ENCODE assay signal across 8 cellular contexts in genomic region chr13:40445557-40445990, GRCh38.
DNase-seq lines count a peak whose midpoint lies in the region; ATAC-seq and TF ChIP-seq lines count a peak whose summit lies in the region.

No MANE protein-coding gene starts in this region.

- no peaks in the 10 kb centered on the region for H3K27me3 Mint-ChIP-seq in activated naive CD4-positive, alpha-beta T cell treated with anti-CD3 and anti-CD28 coated beads for 36 hours (ENCODE audit: low read depth)
- H3K27me3 Mint-ChIP-seq in dendritic cell treated with granulocyte-macrophage colony-stimulating factor and Interleukin-4, amounts not matched to agents 40 ng/mL and 50 ng/mL, for 4 days, result peaks cover 3% of the 10 kb centered on the region
- no peaks in the 10 kb centered on the region for H3K27me3 Mint-ChIP-seq in activated CD4-positive, alpha-beta T cell treated with anti-CD3 and anti-CD28 coated beads, Interleukin-2, amount 10 ng/mL, durations not matched to agents 24 days and 14 days

- peak; percentile 54 for DNase-seq in activated naive CD4-positive, alpha-beta T cell treated with anti-CD3 and anti-CD28 coated beads for 36 hours
- DNase-seq in activated naive CD4-positive, alpha-beta T cell (lab: John Stamatoyannopoulos, UW), result no peak
- DNase-seq in NCI-H1092 (lab: John Stamatoyannopoulos, UW), result peak; percentile 12
- DNase-seq in omental fat pad (ENCODE audit: low spot score), result no peak
- no peak for DNase-seq in activated effector memory CD4-positive, alpha-beta T cell treated with Interleukin-2 at 50 U/mL for 16 hours
- DNase-seq in activated CD4-positive, alpha-beta T cell treated with anti-CD3 and anti-CD28 coated beads, Interleukin-2, amount 10 ng/mL, durations not matched to agents 24 days and 14 days, result no peak

- no peak for TF ChIP-seq CTCF in omental fat pad (IDR thresholded peaks at IDR 0.05)

- CTCF ChIA-PET in activated naive CD4-positive, alpha-beta T cell treated with anti-CD3 and anti-CD28 coated beads for 36 hours (lab: Charles Lee), result no interaction called here

- H3K9me3 Mint-ChIP-seq in activated naive CD4-positive, alpha-beta T cell treated with anti-CD3 and anti-CD28 coated beads for 36 hours, result peaks cover 11% of the 10 kb centered on the region
- peaks cover 8% of the 10 kb centered on the region for H3K9me3 Mint-ChIP-seq in dendritic cell treated with granulocyte-macrophage colony-stimulating factor and Interleukin-4, amounts not matched to agents 40 ng/mL and 50 ng/mL, for 4 days
- peaks cover 14% of the 10 kb centered on the region for H3K9me3 Mint-ChIP-seq in activated CD4-positive, alpha-beta T cell treated with anti-CD3 and anti-CD28 coated beads, Interleukin-2, amount 10 ng/mL, durations not matched to agents 24 days and 14 days

- peaks cover 10% of the 10 kb centered on the region for H3K4me1 Mint-ChIP-seq in activated naive CD4-positive, alpha-beta T cell treated with anti-CD3 and anti-CD28 coated beads for 36 hours (ENCODE audit: low read depth)
- H3K4me1 Mint-ChIP-seq in dendritic cell treated with granulocyte-macrophage colony-stimulating factor and Interleukin-4, amounts not matched to agents 40 ng/mL and 50 ng/mL, for 4 days (ENCODE audit: low read depth), result peaks cover 37% of the 10 kb centered on the region
- peaks cover 12% of the 10 kb centered on the region for H3K4me1 Mint-ChIP-seq in activated CD4-positive, alpha-beta T cell treated with anti-CD3 and anti-CD28 coated beads, Interleukin-2, amount 10 ng/mL, durations not matched to agents 24 days and 14 days

- H3K27ac Mint-ChIP-seq in activated naive CD4-positive, alpha-beta T cell treated with anti-CD3 and anti-CD28 coated beads for 36 hours, result no peak overlapping the region
- H3K27ac Mint-ChIP-seq in dendritic cell treated with granulocyte-macrophage colony-stimulating factor and Interleukin-4, amounts not matched to agents 40 ng/mL and 50 ng/mL, for 4 days, result peak overlapping the region; percentile 69
- H3K27ac Mint-ChIP-seq in activated CD4-positive, alpha-beta T cell treated with anti-CD3 and anti-CD28 coated beads, Interleukin-2, amount 10 ng/mL, durations not matched to agents 24 days and 14 days, result no peak overlapping the region

- intact Hi-C loops in activated naive CD4-positive, alpha-beta T cell treated with anti-CD3 and anti-CD28 coated beads for 36 hours (cut with micrococcal nuclease), result no loop called here
- intact Hi-C loops in dendritic cell treated with granulocyte-macrophage colony-stimulating factor and Interleukin-4, amounts not matched to agents 40 ng/mL and 50 ng/mL, for 4 days (cut with micrococcal nuclease), result no loop called here
- intact Hi-C loops in activated CD4-positive, alpha-beta T cell treated with anti-CD3 and anti-CD28 coated beads, Interleukin-2, amount 10 ng/mL, durations not matched to agents 24 days and 14 days (cut with micrococcal nuclease), result no loop called here

- peak; percentile 99 for ATAC-seq in HG02642 (IDR thresholded peaks at IDR 0.05; ENCODE audit: poor library complexity, unreplicated experiment)
- peak; percentile 47 for ATAC-seq in omental fat pad (ENCODE audit: low FRiP score)

- H3K4me3 Mint-ChIP-seq in activated naive CD4-positive, alpha-beta T cell treated with anti-CD3 and anti-CD28 coated beads for 36 hours, result no peak overlapping the region
- H3K4me3 Mint-ChIP-seq in dendritic cell treated with granulocyte-macrophage colony-stimulating factor and Interleukin-4, amounts not matched to agents 40 ng/mL and 50 ng/mL, for 4 days, result peak overlapping the region; percentile 37
- no peak overlapping the region for H3K4me3 Mint-ChIP-seq in activated CD4-positive, alpha-beta T cell treated with anti-CD3 and anti-CD28 coated beads, Interleukin-2, amount 10 ng/mL, durations not matched to agents 24 days and 14 days

- H3K36me3 Mint-ChIP-seq in activated naive CD4-positive, alpha-beta T cell treated with anti-CD3 and anti-CD28 coated beads for 36 hours (ENCODE audit: low read depth), result no peaks in the 10 kb centered on the region
- H3K36me3 Mint-ChIP-seq in dendritic cell treated with granulocyte-macrophage colony-stimulating factor and Interleukin-4, amounts not matched to agents 40 ng/mL and 50 ng/mL, for 4 days (ENCODE audit: low read depth), result no peaks in the 10 kb centered on the region
- H3K36me3 Mint-ChIP-seq in activated CD4-positive, alpha-beta T cell treated with anti-CD3 and anti-CD28 coated beads, Interleukin-2, amount 10 ng/mL, durations not matched to agents 24 days and 14 days (ENCODE audit: low read depth), result peaks cover 6% of the 10 kb centered on the region

Comparison
In these comparisons a context has a peak if more than half of its experiments do, and no peak if none do; other contexts are left out.
1. DNase-seq: peak in activated naive CD4-positive, alpha-beta T cell treated with anti-CD3 and anti-CD28 coated beads for 36 hours (single experiment) and NCI-H1092 (single experiment); none in activated naive CD4-positive, alpha-beta T cell (0 of 4), omental fat pad (single experiment), activated effector memory CD4-positive, alpha-beta T cell treated with Interleukin-2 at 50 U/mL for 16 hours (single experiment) and activated CD4-positive, alpha-beta T cell treated with anti-CD3 and anti-CD28 coated beads, Interleukin-2, amount 10 ng/mL, durations not matched to agents 24 days and 14 days (single experiment).